38 cellular contexts compared by ENCODE assay signal in genomic region chr22:17512960-17513359, GRCh38. TPM values are rescaled to one million over a fixed set of nuclear protein-coding genes. Genes with fewer than 3 reads are reported as not detected.
"Had no signal": no experiment of that assay in that cellular context is flagged by ENCODE, and none has a peak within 500 bp of the region (broad histone marks: within the 10 kb centered on the region; RNA-seq: fewer than 3 reads in every experiment).

No MANE protein-coding gene starts in this region.

- H3K27me3 ChIP-seq: adrenal gland, body of pancreas, brain microvascular endothelial cell, breast epithelium had no signal

- H3K9me3 ChIP-seq: adrenal gland, body of pancreas, breast epithelium had no signal

- H3K4me1 Mint-ChIP-seq: activated CD4-positive, alpha-beta memory T cell treated with anti-CD3 and anti-CD28 coated beads, Interleukin-2, amount 10 ng/mL, durations not matched to agents 7 days and 5 days; activated CD4-positive, alpha-beta T cell treated with anti-CD3 and anti-CD28 coated beads for 36 hours; activated CD4-positive, alpha-beta T cell treated with anti-CD3 and anti-CD28 coated beads, Interleukin-2, amount 10 ng/mL, durations not matched to agents 7 days and 5 days; activated naive CD8-positive, alpha-beta T cell treated with anti-CD3 and anti-CD28 coated beads for 36 hours; activated T-helper 17 cell treated with anti-CD3 and anti-CD28 coated beads, Interleukin-2, amount 50 U/mL, for 72 hours; central memory CD8-positive, alpha-beta T cell had no signal

- H3K4me3 ChIP-seq: adrenal gland, body of pancreas, breast epithelium had no signal

- H3K27ac Mint-ChIP-seq: activated CD4-positive, alpha-beta memory T cell treated with anti-CD3 and anti-CD28 coated beads, Interleukin-2, amount 10 ng/mL, durations not matched to agents 7 days and 5 days; activated CD4-positive, alpha-beta T cell treated with anti-CD3 and anti-CD28 coated beads for 36 hours; activated CD4-positive, alpha-beta T cell treated with anti-CD3 and anti-CD28 coated beads, Interleukin-2, amount 10 ng/mL, durations not matched to agents 7 days and 5 days; activated naive CD4-positive, alpha-beta T cell treated with anti-CD3 and anti-CD28 coated beads for 36 hours; activated naive CD4-positive, alpha-beta T cell treated with anti-CD3 and anti-CD28 coated beads, Interleukin-2, amount 50 U/mL, for 72 hours; activated naive CD8-positive, alpha-beta T cell treated with anti-CD3 and anti-CD28 coated beads for 36 hours; activated T-cell treated with anti-CD3 and anti-CD28 coated beads, Interleukin-2, amount 50 U/mL, for 72 hours; activated T-helper 1 cell treated with anti-CD3 and anti-CD28 coated beads, Interleukin-12 subunit alpha, Interleukin-12 subunit beta, Interleukin-2, Interleukin-4 antibody, amounts not matched to agents 30 ng/mL and 10 ng/mL and 1 ng/mL, durations not matched to agents 14 hours and 24 hours and 36 hours; activated T-helper 17 cell treated with anti-CD3 and anti-CD28 coated beads, Interleukin-2, amount 50 U/mL, for 72 hours; T-helper 1 cell treated with Interleukin-12 subunit alpha and Interleukin-12 subunit beta and Interleukin-4 antibody, amounts not matched to agents 30 μg/mL and 1 μg/mL, for 36 hours; T-helper 2 cell treated with Interferon-gamma antibody and Interleukin-4, amounts not matched to agents 5 μg/mL and 100 μg/mL, for 36 hours had no signal

- ATAC-seq: activated CD4-positive, alpha-beta T cell treated with anti-CD3 and anti-CD28 coated beads for 36 hours; activated CD4-positive, CD25-positive, alpha-beta regulatory T cell treated with anti-CD3 and anti-CD28 coated beads, Interleukin-2, amount 50 U/mL, for 24 hours; activated naive CD4-positive, alpha-beta T cell treated with anti-CD3 and anti-CD28 coated beads, Interleukin-2, amount 50 U/mL, for 72 hours; activated T-cell treated with anti-CD3 and anti-CD28 coated beads, Interleukin-2, amount 50 U/mL, for 4 hours; activated T-cell treated with anti-CD3 and anti-CD28 coated beads, Interleukin-2, amount 50 U/mL, for 72 hours; activated T-helper 17 cell treated with anti-CD3 and anti-CD28 coated beads, Interleukin-2, amount 50 U/mL, for 72 hours; body of pancreas had no signal

- H3K36me3 Mint-ChIP-seq: activated naive CD4-positive, alpha-beta T cell treated with anti-CD3 and anti-CD28 coated beads, Interleukin-2, amount 50 U/mL, for 72 hours; activated naive CD8-positive, alpha-beta T cell treated with anti-CD3 and anti-CD28 coated beads for 36 hours had no signal

- H3K4me1 ChIP-seq: adrenal gland, body of pancreas, breast epithelium had no signal

- H3K9me3 Mint-ChIP-seq: activated CD4-positive, alpha-beta memory T cell treated with anti-CD3 and anti-CD28 coated beads, Interleukin-2, amount 10 ng/mL, durations not matched to agents 7 days and 5 days; activated CD4-positive, alpha-beta T cell treated with anti-CD3 and anti-CD28 coated beads, Interleukin-2, amount 10 ng/mL, durations not matched to agents 7 days and 5 days; activated naive CD4-positive, alpha-beta T cell treated with anti-CD3 and anti-CD28 coated beads for 36 hours; activated naive CD4-positive, alpha-beta T cell treated with anti-CD3 and anti-CD28 coated beads, Interleukin-2, amount 50 U/mL, for 72 hours; activated naive CD8-positive, alpha-beta T cell treated with anti-CD3 and anti-CD28 coated beads for 36 hours; activated T-cell treated with anti-CD3 and anti-CD28 coated beads, Interleukin-2, amount 50 U/mL, for 4 hours; activated T-cell treated with anti-CD3 and anti-CD28 coated beads, Interleukin-2, amount 50 U/mL, for 72 hours; activated T-helper 1 cell treated with anti-CD3 and anti-CD28 coated beads, Interleukin-12 subunit alpha, Interleukin-12 subunit beta, Interleukin-2, Interleukin-4 antibody, amounts not matched to agents 30 ng/mL and 10 ng/mL and 1 ng/mL, durations not matched to agents 14 hours and 24 hours and 36 hours; activated T-helper 17 cell treated with anti-CD3 and anti-CD28 coated beads, Interleukin-2, amount 50 U/mL, for 72 hours; central memory CD8-positive, alpha-beta T cell; T-helper 1 cell treated with Interleukin-12 subunit alpha and Interleukin-12 subunit beta and Interleukin-4 antibody, amounts not matched to agents 30 μg/mL and 1 μg/mL, for 36 hours; T-helper 2 cell treated with Interferon-gamma antibody and Interleukin-4, amounts not matched to agents 5 μg/mL and 100 μg/mL, for 36 hours had no signal

- H3K36me3 ChIP-seq: adrenal gland, brain microvascular endothelial cell, breast epithelium had no signal

- H3K27ac ChIP-seq: adrenal gland, body of pancreas, brain microvascular endothelial cell, breast epithelium, VCaP had no signal

- H3K4me3 Mint-ChIP-seq: activated CD4-positive, alpha-beta memory T cell treated with anti-CD3 and anti-CD28 coated beads, Interleukin-2, amount 10 ng/mL, durations not matched to agents 7 days and 5 days; activated CD4-positive, alpha-beta T cell treated with anti-CD3 and anti-CD28 coated beads for 36 hours; activated CD4-positive, alpha-beta T cell treated with anti-CD3 and anti-CD28 coated beads, Interleukin-2, amount 10 ng/mL, durations not matched to agents 7 days and 5 days; activated naive CD4-positive, alpha-beta T cell treated with anti-CD3 and anti-CD28 coated beads for 36 hours; activated naive CD8-positive, alpha-beta T cell treated with anti-CD3 and anti-CD28 coated beads for 36 hours; activated T-cell treated with anti-CD3 and anti-CD28 coated beads, Interleukin-2, amount 50 U/mL, for 4 hours; activated T-cell treated with anti-CD3 and anti-CD28 coated beads, Interleukin-2, amount 50 U/mL, for 72 hours; activated T-helper 1 cell treated with anti-CD3 and anti-CD28 coated beads, Interleukin-12 subunit alpha, Interleukin-12 subunit beta, Interleukin-2, Interleukin-4 antibody, amounts not matched to agents 30 ng/mL and 10 ng/mL and 1 ng/mL, durations not matched to agents 14 hours and 24 hours and 36 hours; activated T-helper 17 cell treated with anti-CD3 and anti-CD28 coated beads, Interleukin-2, amount 50 U/mL, for 72 hours; central memory CD8-positive, alpha-beta T cell; T-helper 1 cell treated with Interleukin-12 subunit alpha and Interleukin-12 subunit beta and Interleukin-4 antibody, amounts not matched to agents 30 μg/mL and 1 μg/mL, for 36 hours; T-helper 2 cell treated with Interferon-gamma antibody and Interleukin-4, amounts not matched to agents 5 μg/mL and 100 μg/mL, for 36 hours had no signal

- DNase-seq: activated CD4-positive, alpha-beta memory T cell treated with anti-CD3 and anti-CD28 coated beads, Interleukin-2, amount 10 ng/mL, durations not matched to agents 7 days and 5 days; activated CD4-positive, alpha-beta T cell treated with anti-CD3 and anti-CD28 coated beads for 1 hour; activated CD4-positive, alpha-beta T cell treated with anti-CD3 and anti-CD28 coated beads for 36 hours; activated CD4-positive, alpha-beta T cell treated with anti-CD3 and anti-CD28 coated beads for 48 hours; activated CD4-positive, alpha-beta T cell treated with anti-CD3 and anti-CD28 coated beads, Interleukin-2, amount 10 ng/mL, durations not matched to agents 7 days and 5 days; activated CD4-positive, alpha-beta T cell treated with anti-CD3 and anti-CD28 coated beads, Interleukin-2, amount 50 U/mL, for 48 hours; activated CD4-positive, CD25-positive, alpha-beta regulatory T cell; activated CD8-positive, alpha-beta memory T cell treated with anti-CD3 and anti-CD28 coated beads, Interleukin-2, amount 50 U/mL, for 4 hours; activated effector memory CD4-positive, alpha-beta T cell treated with anti-CD3 and anti-CD28 coated beads, Interleukin-2, amount 50 U/mL, for 16 hours; activated gamma-delta T cell treated with Interleukin-2 at 50 U/mL for 16 hours; activated naive CD4-positive, alpha-beta T cell; activated naive CD4-positive, alpha-beta T cell treated with anti-CD3 and anti-CD28 coated beads for 36 hours; activated naive CD4-positive, alpha-beta T cell treated with anti-CD3 and anti-CD28 coated beads, Interleukin-2, amount 50 U/mL, for 16 hours; activated naive CD8-positive, alpha-beta T cell treated with anti-CD3 and anti-CD28 coated beads for 36 hours; activated T-cell treated with anti-CD3 and anti-CD28 coated beads for 4 hours; activated T-cell treated with anti-CD3 and anti-CD28 coated beads, Interleukin-2, amount 50 U/mL, for 1 hour; activated T-cell treated with anti-CD3 and anti-CD28 coated beads, Interleukin-2, amount 50 U/mL, for 4 hours; activated T-cell treated with anti-CD3 and anti-CD28 coated beads, Interleukin-2, amount 50 U/mL, for 72 hours; adrenal gland; amniotic stem cell; aorta; body of pancreas; brain microvascular endothelial cell; caudate nucleus; cerebellar nuclear complex; T-helper 1 cell; T-helper 2 cell; T-helper 9 cell had no signal

RNA-seq across cellular contexts. Expression of gene SLC25A18, which starts 50.3 kb away (rescaled TPM):
- total RNA-seq: activated CD4-positive, alpha-beta memory T cell treated with anti-CD3 and anti-CD28 coated beads, Interleukin-2, amount 10 ng/mL, durations not matched to agents 7 days and 5 days; activated CD4-positive, alpha-beta T cell treated with anti-CD3 and anti-CD28 coated beads for 36 hours; activated CD4-positive, alpha-beta T cell treated with anti-CD3 and anti-CD28 coated beads, Interleukin-2, amount 10 ng/mL, durations not matched to agents 7 days and 5 days; activated CD8-positive, alpha-beta memory T cell treated with anti-CD3 and anti-CD28 coated beads for 36 hours; activated naive CD4-positive, alpha-beta T cell treated with anti-CD3 and anti-CD28 coated beads for 36 hours; activated naive CD4-positive, alpha-beta T cell treated with anti-CD3 and anti-CD28 coated beads, Interleukin-2, amount 50 U/mL, for 72 hours; activated naive CD8-positive, alpha-beta T cell treated with anti-CD3 and anti-CD28 coated beads for 36 hours; activated T-cell treated with anti-CD3 and anti-CD28 coated beads, Interleukin-2, amount 50 U/mL, for 4 hours; activated T-cell treated with anti-CD3 and anti-CD28 coated beads, Interleukin-2, amount 50 U/mL, for 72 hours; activated T-helper 1 cell treated with anti-CD3 and anti-CD28 coated beads, Interleukin-12 subunit alpha, Interleukin-12 subunit beta, Interleukin-2, Interleukin-4 antibody, amounts not matched to agents 30 ng/mL and 10 ng/mL and 1 ng/mL, durations not matched to agents 14 hours and 24 hours and 36 hours; activated T-helper 17 cell treated with anti-CD3 and anti-CD28 coated beads, Interleukin-2, amount 50 U/mL, for 72 hours had no signal
